ENCODE assay signal across 10 cellular contexts in genomic region chr2:70328921-70329561, GRCh38. TPM values are rescaled to one million over a fixed set of nuclear protein-coding genes. Genes with fewer than 3 reads are reported as not detected.
A peak's percentile ranks its signal among the peaks of the same experiment; 100 is the strongest.
DNase-seq lines count a peak whose midpoint lies in the region; ATAC-seq and TF ChIP-seq lines count a peak whose summit lies in the region.
"Had no signal": no experiment of that assay in that cellular context is flagged by ENCODE, and none has a peak within 500 bp of the region (broad histone marks: within the 10 kb centered on the region; RNA-seq: fewer than 3 reads in every experiment).

No MANE protein-coding gene starts in this region.

- H3K9me3 ChIP-seq in PC-3 (ENCODE audit: low read length) (no peaks in the 10 kb centered on the region), uterus (no peaks in the 10 kb centered on the region)

- no peaks in the 10 kb centered on the region for H4K20me1 ChIP-seq in PC-3 (ENCODE audit: low read length)

- H2AFZ ChIP-seq in PC-3 (ENCODE audit: low read length), result peak overlapping the region; percentile 50

- peaks cover 9% of the 10 kb centered on the region for H3K4me1 Mint-ChIP-seq in type B pancreatic cell (ENCODE audit: unreplicated experiment)
- no peaks in the 10 kb centered on the region for H3K4me1 Mint-ChIP-seq in T-helper 2 cell treated with Interferon-gamma antibody and Interleukin-4, amounts not matched to agents 5 μg/mL and 100 μg/mL, for 36 hours (ENCODE audit: low read depth)

- H3K4me1 ChIP-seq in PC-3 (ENCODE audit: insufficient read depth, low read length) (peaks cover 19% of the 10 kb centered on the region), uterus (no peaks in the 10 kb centered on the region)

- H3K4me3 ChIP-seq in PC-3 (ENCODE audit: low read length), result peak overlapping the region; percentile 14; the same call in 1 of the 2 replicates
- no peak overlapping the region for H3K4me3 ChIP-seq in uterus

- peaks cover 9% of the 10 kb centered on the region for H3K27me3 Mint-ChIP-seq in type B pancreatic cell
- H3K27me3 Mint-ChIP-seq in T-helper 2 cell treated with Interferon-gamma antibody and Interleukin-4, amounts not matched to agents 5 μg/mL and 100 μg/mL, for 36 hours (ENCODE audit: low read depth), result peaks cover 2% of the 10 kb centered on the region

- H3K27ac Mint-ChIP-seq in type B pancreatic cell, result peak overlapping the region; percentile 99
- H3K27ac Mint-ChIP-seq in T-helper 2 cell treated with Interferon-gamma antibody and Interleukin-4, amounts not matched to agents 5 μg/mL and 100 μg/mL, for 36 hours, result no peak overlapping the region

- TF ChIP-seq POLR2A in uterus (IDR thresholded peaks at IDR 0.05), result no peak

- peak; percentile 68 for DNase-seq in NCI-H748 (lab: John Stamatoyannopoulos, UW; ENCODE audit: unreplicated experiment)
- no peak for DNase-seq in NCI-H748 treated with DMSO at 0.1 percent for 48 hours (lab: John Stamatoyannopoulos, UW)
- peak; percentile 97 for DNase-seq in PC-3
- peak; percentile 87 for DNase-seq in islet precursor cell
- DNase-seq in type B pancreatic cell (ENCODE audit: extremely low spot score, unreplicated experiment), result no peak
- no peak for DNase-seq in T-helper 2 cell treated with Interferon-gamma antibody and Interleukin-4, amounts not matched to agents 5 μg/mL and 100 μg/mL, for 36 hours (ENCODE audit: low spot score)
- DNase-seq in uterus, result no peak
- no peak for DNase-seq in stimulated activated naive CD8-positive, alpha-beta T cell treated with anti-CD3 and anti-CD28 coated beads, Interleukin-15, Interleukin-2, amounts not matched to agents 100 U/mL and 50 U/mL, for 24 hours
- DNase-seq: central memory CD4-positive, alpha-beta T cell; occipital lobe had no signal

- POLR2A ChIA-PET in PC-3 (lab: Charles Lee; ENCODE audit: unreplicated experiment), result interaction anchor here (0.6 kb wide), 1 partner anchor 646 kb away, joined by 3 read pairs; no protein-coding TSS in a partner anchor

- no peaks in the 10 kb centered on the region for H3F3A ChIP-seq in PC-3 (ENCODE audit: low read length, unreplicated experiment)

- BruUV-seq in PC-3 (replicated peaks; lab: Mats Ljungman, UMichigan), result TSS peak; percentile 99

- TF ChIP-seq CTCF in PC-3 (conservative IDR thresholded peaks at IDR 0.05; ENCODE audit: low read depth, low read length) (no peak), type B pancreatic cell (conservative IDR thresholded peaks at IDR 0.05) (no peak), uterus (IDR thresholded peaks at IDR 0.05) (no peak)

- intact Hi-C loops in PC-3 (cut with micrococcal nuclease), result no loop called here
- intact Hi-C loops in uterus (cut with DNase I; ENCODE audit: low total_unique reads), result no loop called here

- peak overlapping the region; percentile 44 for H3K4me3 Mint-ChIP-seq in type B pancreatic cell
- no peak overlapping the region for H3K4me3 Mint-ChIP-seq in T-helper 2 cell treated with Interferon-gamma antibody and Interleukin-4, amounts not matched to agents 5 μg/mL and 100 μg/mL, for 36 hours

- H3K79me2 ChIP-seq in PC-3 (ENCODE audit: low read length), result no peaks in the 10 kb centered on the region

- H3K36me3 Mint-ChIP-seq in type B pancreatic cell, result no peaks in the 10 kb centered on the region
- H3K36me3 Mint-ChIP-seq in T-helper 2 cell treated with Interferon-gamma antibody and Interleukin-4, amounts not matched to agents 5 μg/mL and 100 μg/mL, for 36 hours (ENCODE audit: low read depth), result no peaks in the 10 kb centered on the region

- CTCF ChIA-PET in PC-3 (lab: Charles Lee), result interaction anchor here (0.9 to 1.5 kb wide), 3 partner anchors 24 to 27 kb away, joined by 4 to 6 read pairs (median 6); partner anchors contain the start of gene FAM136A

- peak; percentile 93 for ATAC-seq in PC-3
- ATAC-seq in stimulated activated naive CD8-positive, alpha-beta T cell treated with anti-CD3 and anti-CD28 coated beads, Interleukin-15, Interleukin-2, amounts not matched to agents 100 U/mL and 50 U/mL, for 24 hours, result no peak

- H3K9ac ChIP-seq in PC-3 (ENCODE audit: low read length), result peak overlapping the region; percentile 23

- no peaks in the 10 kb centered on the region for H3K9me3 Mint-ChIP-seq in type B pancreatic cell
- H3K9me3 Mint-ChIP-seq in T-helper 2 cell treated with Interferon-gamma antibody and Interleukin-4, amounts not matched to agents 5 μg/mL and 100 μg/mL, for 36 hours, result no peaks in the 10 kb centered on the region

- H3K27me3 ChIP-seq in PC-3 (ENCODE audit: low read length) (no peaks in the 10 kb centered on the region), uterus (no peaks in the 10 kb centered on the region)

- H3K27ac ChIP-seq in PC-3 (ENCODE audit: low read length) (peak overlapping the region; percentile 76), uterus (no peak overlapping the region)

- H3K9me2 ChIP-seq in PC-3 (replicated peaks; ENCODE audit: low read length), result no peaks in the 10 kb centered on the region

- peak overlapping the region; percentile 67 for H3K4me2 ChIP-seq in PC-3 (ENCODE audit: low read length)

- H3K36me3 ChIP-seq in PC-3 (ENCODE audit: low read depth, low read length) (no peaks in the 10 kb centered on the region), uterus (no peaks in the 10 kb centered on the region)

RNA-seq across cellular contexts. Expression of gene FAM136A, which starts 27.2 kb away (rescaled TPM):
- 67.6 and 70.8 TPM in 2 replicates for total RNA-seq in PC-3 (2014; rRNA removed)
- 49.6 and 50.7 TPM in 2 replicates for total RNA-seq in type B pancreatic cell (ENCODE audit: low replicate concordance)
- total RNA-seq in uterus, result 10 to 100 TPM in 3 of 4 donors, 1 to 10 TPM in 1; 4.9 to 79.4 (median 24.5) TPM

RNA-seq across cellular contexts. Expression of gene SNRPG, which starts 35.5 kb away (rescaled TPM):
- total RNA-seq in PC-3 (2014; rRNA removed), result 489 and 572 TPM in 2 replicates
- total RNA-seq in type B pancreatic cell (ENCODE audit: low replicate concordance), result 153 and 187 TPM in 2 replicates
- 100 to 1,000 TPM in 3 of 4 donors, 10 to 100 TPM in 1; 91.3 to 276 (median 162) TPM for total RNA-seq in uterus

Comparison
In these comparisons a context has a peak if more than half of its experiments do, and no peak if none do; other contexts are left out.
1. DNase-seq: peak in NCI-H748 (single experiment), PC-3 (single experiment) and islet precursor cell (single experiment); none in NCI-H748 treated with DMSO at 0.1 percent for 48 hours (single experiment), type B pancreatic cell (single experiment), T-helper 2 cell treated with Interferon-gamma antibody and Interleukin-4, amounts not matched to agents 5 μg/mL and 100 μg/mL, for 36 hours (single experiment), uterus (0 of 2) and stimulated activated naive CD8-positive, alpha-beta T cell treated with anti-CD3 and anti-CD28 coated beads, Interleukin-15, Interleukin-2, amounts not matched to agents 100 U/mL and 50 U/mL, for 24 hours (single experiment).